In genomic region chr3:167350245-167350862, GRCh38 we compare ENCODE assay signal across 8 cellular contexts. TPM values are rescaled to one million over a fixed set of nuclear protein-coding genes. Genes with fewer than 3 reads are reported as not detected.
DNase-seq lines count a peak whose midpoint lies in the region; ATAC-seq and FAIRE-seq lines count a peak whose summit lies in the region.

No MANE protein-coding gene starts in this region.

- FAIRE-seq in frontal cortex (lab: Jason Lieb, UNC) = peak; percentile 84

- H3K36me3 ChIP-seq in HAP-1 (replicated peaks) = no peaks in the 10 kb centered on the region

- no peak for ATAC-seq in GM18907 (IDR thresholded peaks at IDR 0.05; ENCODE audit: unreplicated experiment)

- no peaks in the 10 kb centered on the region for H3K4me1 ChIP-seq in HAP-1

- DNase-seq in AML-193 (lab: John Stamatoyannopoulos, UW) (peak; percentile 61 to 70), HAP-1 (ENCODE audit: low spot score in 2 of 2) (peak; percentile 33 to 43), OCI-M1 (lab: John Stamatoyannopoulos, UW) (peak; percentile 57), frontal cortex (ENCODE audit: low spot score in 2 of 2) (no peak), germinal center (ENCODE audit: low spot score) (no peak), UCSD-AML1 (lab: John Stamatoyannopoulos, UW; ENCODE audit: unreplicated experiment) (no peak), cerebellum (ENCODE audit: low spot score) (no peak)

- in situ Hi-C loops in HAP-1 (cut with MboI; ENCODE audit: low sequenced_read_pairs) = no loop called here

- no peaks in the 10 kb centered on the region for H3K9me3 ChIP-seq in HAP-1

- no peaks in the 10 kb centered on the region for H3K27me3 ChIP-seq in HAP-1 (ENCODE audit: low read depth)

- no peak overlapping the region for H3K4me3 ChIP-seq in HAP-1

RNA-seq across cellular contexts. Expression of gene ZBBX, which starts 29.7 kb away (rescaled TPM):
- total RNA-seq in frontal cortex (4.9 TPM), cerebellum (8.9 TPM)

Comparison
In these comparisons a context has a peak if more than half of its experiments do, and no peak if none do; other contexts are left out.
1. DNase-seq: peak in AML-193 (2 of 2), HAP-1 (2 of 2) and OCI-M1 (single experiment); none in frontal cortex (0 of 2), germinal center (single experiment), UCSD-AML1 (single experiment) and cerebellum (single experiment).